ENCODE assay signal across 17 cellular contexts in genomic region chr6:76681781-76682180, GRCh38.
"Had no signal": no experiment of that assay in that cellular context is flagged by ENCODE, and none has a peak within 500 bp of the region (broad histone marks: within the 10 kb centered on the region; RNA-seq: fewer than 3 reads in every experiment).

No MANE protein-coding gene starts in this region.

- DNase-seq: activated CD4-positive, alpha-beta T cell treated with anti-CD3 and anti-CD28 coated beads, Interleukin-2, amount 50 U/mL, for 48 hours; activated CD4-positive, CD25-positive, alpha-beta regulatory T cell treated with anti-CD3 and anti-CD28 coated beads, Interleukin-2, amount 50 U/mL, for 72 hours; activated CD8-positive, alpha-beta memory T cell treated with anti-CD3 and anti-CD28 coated beads, Interleukin-2, amount 10 ng/mL, durations not matched to agents 7 days and 5 days; activated gamma-delta T cell; activated naive CD8-positive, alpha-beta T cell treated with anti-CD3 and anti-CD28 coated beads for 36 hours; activated T-cell treated with anti-CD3 and anti-CD28 coated beads, Interleukin-2, amount 50 U/mL, for 48 hours; caudate nucleus; cortex of kidney; midbrain; naive B cell; small intestine; stomach; T-helper 9 cell; uterus had no signal

- H3K4me3 ChIP-seq: ascending aorta, gastroesophageal sphincter, stomach, uterus had no signal

- H3K36me3 ChIP-seq: ascending aorta, gastroesophageal sphincter, stomach, uterus had no signal

- H3K27me3 ChIP-seq: ascending aorta, gastroesophageal sphincter, stomach, uterus had no signal

- H3K4me1 ChIP-seq: ascending aorta, gastroesophageal sphincter, stomach, uterus had no signal

- H3K27ac ChIP-seq: ascending aorta, gastroesophageal sphincter, stomach, uterus had no signal

- H3K9me3 ChIP-seq: ascending aorta, gastroesophageal sphincter, stomach, uterus had no signal

- ATAC-seq: activated CD8-positive, alpha-beta memory T cell treated with anti-CD3 and anti-CD28 coated beads, Interleukin-2, amount 10 ng/mL, durations not matched to agents 7 days and 5 days; esophagus mucosa; gastroesophageal sphincter had no signal
